In the genomic region with DNA sequence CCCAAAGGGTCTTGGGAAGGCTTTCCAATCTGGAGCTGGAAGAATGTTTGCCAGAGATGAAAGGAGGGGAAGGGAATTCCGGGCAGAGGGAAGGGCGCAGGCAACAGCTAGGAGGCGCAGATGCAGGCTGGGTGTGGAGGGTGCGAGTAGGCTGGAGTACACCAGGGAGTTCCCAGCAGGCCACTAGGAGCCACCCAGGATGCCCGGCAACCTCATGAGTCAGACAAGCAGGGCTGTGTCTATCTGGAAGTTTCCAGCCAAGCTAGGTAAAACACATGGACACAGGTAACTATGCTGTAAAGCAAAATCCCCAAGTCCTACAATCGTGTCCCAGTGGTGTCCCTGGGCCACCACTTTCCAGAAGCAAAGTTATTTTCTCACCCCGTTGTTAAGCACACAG, we compare ENCODE assay signal across 8 cellular contexts. TPM values are rescaled to one million over a fixed set of nuclear protein-coding genes. Genes with fewer than 3 reads are reported as not detected.
DNase-seq lines count a peak whose midpoint lies in the region; ATAC-seq and TF ChIP-seq lines count a peak whose summit lies in the region.

No MANE protein-coding gene starts in this region.

- peak; percentile 66 for DNase-seq in Caki2 (ENCODE audit: low read depth)
- peak; percentile 25 for DNase-seq in NCI-H69 (lab: John Stamatoyannopoulos, UW)
- no peak for DNase-seq in osteocyte (ENCODE audit: extremely low spot score, unreplicated experiment)
- DNase-seq in medulla oblongata (ENCODE audit: extremely low spot score), result no peak
- no peak for DNase-seq in GM19240 (ENCODE audit: insufficient read length, low spot score)

- in situ Hi-C loops in Caki2 (cut with HindIII; ENCODE audit: low pct_unique_long_range_greater_than_20kb, low sequenced_read_pairs), result no loop called here

- ATAC-seq in GM21737 (IDR thresholded peaks at IDR 0.05; ENCODE audit: unreplicated experiment), result no peak
- no peak for ATAC-seq in GM21619 (IDR thresholded peaks at IDR 0.05; ENCODE audit: unreplicated experiment)

- peak overlapping the region; percentile 79 for H3K4me3 Mint-ChIP-seq in osteocyte (ENCODE audit: unreplicated experiment)

- H3K9me3 Mint-ChIP-seq in osteocyte (ENCODE audit: unreplicated experiment), result no peaks in the 10 kb centered on the region

- H3K27ac Mint-ChIP-seq in osteocyte (ENCODE audit: unreplicated experiment), result peak overlapping the region; percentile 81

- no peak for TF ChIP-seq CTCF in osteocyte (IDR thresholded peaks at IDR 0.05)

- H3K9me3 ChIP-seq in endocrine pancreas (ENCODE audit: control insufficient read depth, low read length), result no peaks in the 10 kb centered on the region

- H3K9ac ChIP-seq in endocrine pancreas (ENCODE audit: control insufficient read depth, insufficient read depth, low read length), result no peak overlapping the region

- no peaks in the 10 kb centered on the region for H3K27me3 ChIP-seq in endocrine pancreas (ENCODE audit: control insufficient read depth, insufficient read depth, low read length)

- no peaks in the 10 kb centered on the region for H3K4me1 ChIP-seq in endocrine pancreas (ENCODE audit: control insufficient read depth, insufficient read depth, low read length)

- H3K4me1 Mint-ChIP-seq in osteocyte (ENCODE audit: unreplicated experiment), result peaks cover 63% of the 10 kb centered on the region

- peak overlapping the region; percentile 17 for H3K4me3 ChIP-seq in endocrine pancreas (ENCODE audit: control insufficient read depth, insufficient read depth, low read length)

- H3K36me3 ChIP-seq in endocrine pancreas (ENCODE audit: control insufficient read depth, insufficient read depth, low read length), result no peaks in the 10 kb centered on the region

- no peaks in the 10 kb centered on the region for H3K36me3 Mint-ChIP-seq in osteocyte (ENCODE audit: unreplicated experiment)

- H3K27me3 Mint-ChIP-seq in osteocyte (ENCODE audit: unreplicated experiment), result no peaks in the 10 kb centered on the region

RNA-seq across cellular contexts. Expression of a gene that starts 1.0 kb away (rescaled TPM):
- 135 and 160 TPM in 2 replicates for total RNA-seq in Caki2 (2014; rRNA removed; shearing (Covaris generic); ENCODE audit: low replicate concordance)
- 547 and 561 TPM in 2 replicates for total RNA-seq in osteocyte

RNA-seq across cellular contexts. Expression of a gene that starts 21.6 kb away (rescaled TPM):
- not detected in 2 replicates for total RNA-seq in Caki2 (2014; rRNA removed; shearing (Covaris generic); ENCODE audit: low replicate concordance)
- 0.16 TPM in 1 of 2 replicates, not detected in the other for total RNA-seq in osteocyte

Comparison
In these comparisons a context has a peak if more than half of its experiments do, and no peak if none do; other contexts are left out.
1. DNase-seq: peak in Caki2 (single experiment) and NCI-H69 (single experiment); none in osteocyte (single experiment), medulla oblongata (single experiment) and GM19240 (single experiment).